38 cellular contexts compared by ENCODE assay signal in the genomic region with DNA sequence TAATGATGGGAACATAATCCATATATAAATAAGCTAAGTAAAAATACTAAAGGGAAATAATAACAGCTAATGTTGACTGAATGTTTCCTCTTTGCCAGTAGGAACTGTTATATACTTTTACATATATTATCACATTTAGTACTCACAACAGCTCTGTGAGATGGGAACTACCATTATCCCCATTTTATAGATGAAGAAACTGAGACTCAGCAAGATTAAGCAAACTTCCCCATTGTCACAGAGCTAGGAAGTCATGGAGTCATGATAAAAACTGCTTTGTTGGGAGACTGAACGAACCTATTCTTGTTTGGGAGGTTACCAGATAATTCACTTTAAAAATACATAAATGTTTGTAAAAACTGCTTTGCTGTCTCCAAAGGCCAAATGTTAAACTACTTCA. TPM values are rescaled to one million over a fixed set of nuclear protein-coding genes. Genes with fewer than 3 reads are reported as not detected.
"Had no signal": no experiment of that assay in that cellular context is flagged by ENCODE, and none has a peak within 500 bp of the region (broad histone marks: within the 10 kb centered on the region; RNA-seq: fewer than 3 reads in every experiment).

No MANE protein-coding gene starts in this region.

- FAIRE-seq: bronchial epithelial cell, TTC549 had no signal

- H3K9me3 ChIP-seq: adrenal gland, ascending aorta had no signal

- H3K27ac Mint-ChIP-seq: activated B cell treated with CpG ODN at 0.5 μM for 24 hours; activated CD4-positive, alpha-beta memory T cell treated with anti-CD3 and anti-CD28 coated beads for 36 hours; activated CD4-positive, alpha-beta T cell treated with anti-CD3 and anti-CD28 coated beads, Interleukin-2, amount 10 ng/mL, durations not matched to agents 24 days and 14 days; activated CD8-positive, alpha-beta T cell treated with anti-CD3 and anti-CD28 coated beads for 36 hours; activated naive CD4-positive, alpha-beta T cell treated with anti-CD3 and anti-CD28 coated beads for 36 hours; activated naive CD4-positive, alpha-beta T cell treated with anti-CD3 and anti-CD28 coated beads, Interleukin-2, amount 50 U/mL, for 72 hours; activated naive CD8-positive, alpha-beta T cell treated with anti-CD3 and anti-CD28 coated beads for 36 hours; activated T-cell treated with anti-CD3 and anti-CD28 coated beads, Interleukin-2, amount 50 U/mL, for 72 hours; activated T-helper 1 cell treated with anti-CD3 and anti-CD28 coated beads, Interleukin-12 subunit alpha, Interleukin-12 subunit beta, Interleukin-2, Interleukin-4 antibody, amounts not matched to agents 30 ng/mL and 10 ng/mL and 1 ng/mL, durations not matched to agents 14 hours and 24 hours and 36 hours; activated T-helper 17 cell treated with anti-CD3 and anti-CD28 coated beads, Interleukin-2, amount 50 U/mL, for 72 hours; brain; T-helper 1 cell treated with Interleukin-12 subunit alpha and Interleukin-12 subunit beta and Interleukin-4 antibody, amounts not matched to agents 30 μg/mL and 1 μg/mL, for 36 hours; T-helper 2 cell treated with Interferon-gamma antibody and Interleukin-4, amounts not matched to agents 5 μg/mL and 100 μg/mL, for 36 hours had no signal

- DNase-seq: activated B cell treated with CpG ODN at 0.5 μM for 24 hours; activated CD4-positive, alpha-beta memory T cell treated with anti-CD3 and anti-CD28 coated beads for 36 hours; activated CD4-positive, alpha-beta T cell treated with anti-CD3 and anti-CD28 coated beads for 4 hours; activated CD4-positive, alpha-beta T cell treated with anti-CD3 and anti-CD28 coated beads, Interleukin-2, amount 10 ng/mL, durations not matched to agents 24 days and 14 days; activated CD4-positive, alpha-beta T cell treated with anti-CD3 and anti-CD28 coated beads, Interleukin-2, amount 50 U/mL, for 1 hour; activated CD4-positive, alpha-beta T cell treated with anti-CD3 and anti-CD28 coated beads, Interleukin-2, amount 50 U/mL, for 4 hours; activated CD4-positive, CD25-positive, alpha-beta regulatory T cell treated with anti-CD3 and anti-CD28 coated beads, Interleukin-2, amount 50 U/mL, for 72 hours; activated CD8-positive, alpha-beta memory T cell treated with anti-CD3 and anti-CD28 coated beads, Interleukin-2, amount 50 U/mL, for 4 hours; activated CD8-positive, alpha-beta T cell treated with anti-CD3 and anti-CD28 coated beads for 36 hours; activated effector memory CD4-positive, alpha-beta T cell treated with anti-CD3 and anti-CD28 coated beads, Interleukin-2, amount 50 U/mL, for 16 hours; activated gamma-delta T cell treated with Interleukin-2 at 50 U/mL for 16 hours; activated naive CD4-positive, alpha-beta T cell; activated naive CD4-positive, alpha-beta T cell treated with anti-CD3 and anti-CD28 coated beads for 36 hours; activated naive CD4-positive, alpha-beta T cell treated with anti-CD3 and anti-CD28 coated beads, Interleukin-2, amount 50 U/mL, for 16 hours; activated naive CD8-positive, alpha-beta T cell treated with anti-CD3 and anti-CD28 coated beads for 36 hours; activated T-cell treated with anti-CD3 and anti-CD28 coated beads for 4 hours; activated T-cell treated with anti-CD3 and anti-CD28 coated beads, Interleukin-2, amount 50 U/mL, for 1 hour; activated T-cell treated with anti-CD3 and anti-CD28 coated beads, Interleukin-2, amount 50 U/mL, for 4 hours; activated T-cell treated with anti-CD3 and anti-CD28 coated beads, Interleukin-2, amount 50 U/mL, for 72 hours; adrenal gland; amniotic stem cell; central memory CD4-positive, alpha-beta T cell; T-helper 1 cell; T-helper 2 cell; T-helper 9 cell had no signal

- H3K4me3 ChIP-seq: adrenal gland, ascending aorta had no signal

- H3K4me3 Mint-ChIP-seq: activated B cell treated with CpG ODN at 0.5 μM for 24 hours; activated CD4-positive, alpha-beta memory T cell treated with anti-CD3 and anti-CD28 coated beads for 36 hours; activated CD4-positive, alpha-beta T cell treated with anti-CD3 and anti-CD28 coated beads, Interleukin-2, amount 10 ng/mL, durations not matched to agents 24 days and 14 days; activated CD8-positive, alpha-beta T cell treated with anti-CD3 and anti-CD28 coated beads for 36 hours; activated naive CD4-positive, alpha-beta T cell treated with anti-CD3 and anti-CD28 coated beads for 36 hours; activated naive CD8-positive, alpha-beta T cell treated with anti-CD3 and anti-CD28 coated beads for 36 hours; activated T-cell treated with anti-CD3 and anti-CD28 coated beads, Interleukin-2, amount 50 U/mL, for 4 hours; activated T-cell treated with anti-CD3 and anti-CD28 coated beads, Interleukin-2, amount 50 U/mL, for 72 hours; activated T-helper 1 cell treated with anti-CD3 and anti-CD28 coated beads, Interleukin-12 subunit alpha, Interleukin-12 subunit beta, Interleukin-2, Interleukin-4 antibody, amounts not matched to agents 30 ng/mL and 10 ng/mL and 1 ng/mL, durations not matched to agents 14 hours and 24 hours and 36 hours; activated T-helper 17 cell treated with anti-CD3 and anti-CD28 coated beads, Interleukin-2, amount 50 U/mL, for 72 hours; brain; T-helper 1 cell treated with Interleukin-12 subunit alpha and Interleukin-12 subunit beta and Interleukin-4 antibody, amounts not matched to agents 30 μg/mL and 1 μg/mL, for 36 hours; T-helper 2 cell treated with Interferon-gamma antibody and Interleukin-4, amounts not matched to agents 5 μg/mL and 100 μg/mL, for 36 hours had no signal

- H3K4me1 ChIP-seq: adrenal gland, ascending aorta had no signal

- H3K9me3 Mint-ChIP-seq: activated B cell treated with CpG ODN at 0.5 μM for 24 hours; activated CD4-positive, alpha-beta memory T cell treated with anti-CD3 and anti-CD28 coated beads for 36 hours; activated CD4-positive, alpha-beta T cell treated with anti-CD3 and anti-CD28 coated beads, Interleukin-2, amount 10 ng/mL, durations not matched to agents 24 days and 14 days; activated CD8-positive, alpha-beta T cell treated with anti-CD3 and anti-CD28 coated beads for 36 hours; activated naive CD4-positive, alpha-beta T cell treated with anti-CD3 and anti-CD28 coated beads for 36 hours; activated naive CD4-positive, alpha-beta T cell treated with anti-CD3 and anti-CD28 coated beads, Interleukin-2, amount 50 U/mL, for 72 hours; activated naive CD8-positive, alpha-beta T cell treated with anti-CD3 and anti-CD28 coated beads for 36 hours; activated T-cell treated with anti-CD3 and anti-CD28 coated beads, Interleukin-2, amount 50 U/mL, for 4 hours; activated T-cell treated with anti-CD3 and anti-CD28 coated beads, Interleukin-2, amount 50 U/mL, for 72 hours; activated T-helper 1 cell treated with anti-CD3 and anti-CD28 coated beads, Interleukin-12 subunit alpha, Interleukin-12 subunit beta, Interleukin-2, Interleukin-4 antibody, amounts not matched to agents 30 ng/mL and 10 ng/mL and 1 ng/mL, durations not matched to agents 14 hours and 24 hours and 36 hours; activated T-helper 17 cell treated with anti-CD3 and anti-CD28 coated beads, Interleukin-2, amount 50 U/mL, for 72 hours; brain; T-helper 1 cell treated with Interleukin-12 subunit alpha and Interleukin-12 subunit beta and Interleukin-4 antibody, amounts not matched to agents 30 μg/mL and 1 μg/mL, for 36 hours; T-helper 2 cell treated with Interferon-gamma antibody and Interleukin-4, amounts not matched to agents 5 μg/mL and 100 μg/mL, for 36 hours had no signal

- H3K27ac ChIP-seq: adrenal gland, ascending aorta, VCaP had no signal

- H3K4me1 Mint-ChIP-seq: activated T-helper 17 cell treated with anti-CD3 and anti-CD28 coated beads, Interleukin-2, amount 50 U/mL, for 72 hours had no signal

- H3K36me3 ChIP-seq: adrenal gland, ascending aorta had no signal

- H3K27me3 Mint-ChIP-seq: activated CD4-positive, alpha-beta memory T cell treated with anti-CD3 and anti-CD28 coated beads for 36 hours; activated naive CD8-positive, alpha-beta T cell treated with anti-CD3 and anti-CD28 coated beads for 36 hours; brain had no signal

- ATAC-seq: activated CD8-positive, alpha-beta T cell treated with anti-CD3 and anti-CD28 coated beads for 36 hours; activated naive CD4-positive, alpha-beta T cell treated with anti-CD3 and anti-CD28 coated beads, Interleukin-2, amount 50 U/mL, for 72 hours; activated T-cell treated with anti-CD3 and anti-CD28 coated beads, Interleukin-2, amount 50 U/mL, for 4 hours; activated T-cell treated with anti-CD3 and anti-CD28 coated beads, Interleukin-2, amount 50 U/mL, for 72 hours; activated T-helper 17 cell treated with anti-CD3 and anti-CD28 coated beads, Interleukin-2, amount 50 U/mL, for 72 hours had no signal

- H3K27me3 ChIP-seq: adrenal gland, ascending aorta had no signal

- H3K36me3 Mint-ChIP-seq: activated CD4-positive, alpha-beta memory T cell treated with anti-CD3 and anti-CD28 coated beads for 36 hours; activated naive CD4-positive, alpha-beta T cell treated with anti-CD3 and anti-CD28 coated beads, Interleukin-2, amount 50 U/mL, for 72 hours; activated naive CD8-positive, alpha-beta T cell treated with anti-CD3 and anti-CD28 coated beads for 36 hours; brain had no signal

RNA-seq across cellular contexts. Expression of gene WNT8A, which starts 23.4 kb away (rescaled TPM):
- total RNA-seq: activated B cell treated with CpG ODN at 0.5 μM for 24 hours; activated CD4-positive, alpha-beta memory T cell treated with anti-CD3 and anti-CD28 coated beads for 36 hours; activated CD4-positive, alpha-beta T cell treated with anti-CD3 and anti-CD28 coated beads, Interleukin-2, amount 10 ng/mL, durations not matched to agents 24 days and 14 days; activated CD8-positive, alpha-beta memory T cell treated with anti-CD3 and anti-CD28 coated beads for 36 hours; activated CD8-positive, alpha-beta T cell treated with anti-CD3 and anti-CD28 coated beads for 36 hours; activated naive CD4-positive, alpha-beta T cell treated with anti-CD3 and anti-CD28 coated beads for 36 hours; activated naive CD4-positive, alpha-beta T cell treated with anti-CD3 and anti-CD28 coated beads, Interleukin-2, amount 50 U/mL, for 72 hours; activated naive CD8-positive, alpha-beta T cell treated with anti-CD3 and anti-CD28 coated beads for 36 hours; activated T-cell treated with anti-CD3 and anti-CD28 coated beads, Interleukin-2, amount 50 U/mL, for 4 hours; activated T-cell treated with anti-CD3 and anti-CD28 coated beads, Interleukin-2, amount 50 U/mL, for 72 hours; activated T-helper 1 cell treated with anti-CD3 and anti-CD28 coated beads, Interleukin-12 subunit alpha, Interleukin-12 subunit beta, Interleukin-2, Interleukin-4 antibody, amounts not matched to agents 30 ng/mL and 10 ng/mL and 1 ng/mL, durations not matched to agents 14 hours and 24 hours and 36 hours; activated T-helper 17 cell treated with anti-CD3 and anti-CD28 coated beads, Interleukin-2, amount 50 U/mL, for 72 hours; adrenal gland; ascending aorta; bronchial epithelial cell; cardiac septum; cerebellum had no signal
- polyA plus RNA-seq: adrenal gland had no signal

RNA-seq across cellular contexts. Expression of gene NME5, which starts 32.0 kb away (rescaled TPM):
- total RNA-seq: activated B cell treated with CpG ODN at 0.5 μM for 24 hours; activated CD4-positive, alpha-beta memory T cell treated with anti-CD3 and anti-CD28 coated beads for 36 hours; activated CD4-positive, alpha-beta T cell treated with anti-CD3 and anti-CD28 coated beads, Interleukin-2, amount 10 ng/mL, durations not matched to agents 24 days and 14 days; activated CD8-positive, alpha-beta memory T cell treated with anti-CD3 and anti-CD28 coated beads for 36 hours; activated CD8-positive, alpha-beta T cell treated with anti-CD3 and anti-CD28 coated beads for 36 hours; activated naive CD4-positive, alpha-beta T cell treated with anti-CD3 and anti-CD28 coated beads for 36 hours; activated naive CD4-positive, alpha-beta T cell treated with anti-CD3 and anti-CD28 coated beads, Interleukin-2, amount 50 U/mL, for 72 hours; activated naive CD8-positive, alpha-beta T cell treated with anti-CD3 and anti-CD28 coated beads for 36 hours; activated T-cell treated with anti-CD3 and anti-CD28 coated beads, Interleukin-2, amount 50 U/mL, for 4 hours; activated T-cell treated with anti-CD3 and anti-CD28 coated beads, Interleukin-2, amount 50 U/mL, for 72 hours; activated T-helper 1 cell treated with anti-CD3 and anti-CD28 coated beads, Interleukin-12 subunit alpha, Interleukin-12 subunit beta, Interleukin-2, Interleukin-4 antibody, amounts not matched to agents 30 ng/mL and 10 ng/mL and 1 ng/mL, durations not matched to agents 14 hours and 24 hours and 36 hours; activated T-helper 17 cell treated with anti-CD3 and anti-CD28 coated beads, Interleukin-2, amount 50 U/mL, for 72 hours; ascending aorta had no signal
